Comparison of ENCODE assay signal across 34 cellular contexts in genomic region chr5:156189628-156190027, GRCh38.
"Had no signal": no experiment of that assay in that cellular context is flagged by ENCODE, and none has a peak within 500 bp of the region (broad histone marks: within the 10 kb centered on the region; RNA-seq: fewer than 3 reads in every experiment).

No MANE protein-coding gene starts in this region.

- DNase-seq: Karpas-422, Kasumi-1, MG63, MM.1S, MV-4-11, NCI-H1048, NCI-H1092, NCI-H1092 treated with DMSO at 0.1 percent for 48 hours, NCI-H1105, NCI-H1105 treated with DMSO at 0.1 percent for 48 hours, NCI-H1417 treated with DMSO at 0.1 percent for 48 hours, NCI-H1436, NCI-H1436 treated with DMSO at 0.1 percent for 48 hours, NCI-H146, NCI-H1694, NCI-H1694 treated with DMSO at 0.1 percent for 48 hours, NCI-H187, NCI-H187 treated with DMSO at 0.1 percent for 48 hours, NCI-H1930, NCI-H2029, NCI-H2029 treated with DMSO at 0.1 percent for 48 hours, NCI-H2081, NCI-H2081 treated with DMSO at 0.1 percent for 48 hours, NCI-H2107, NCI-H2171, NCI-H2171 treated with DMSO at 0.1 percent for 48 hours, NCI-H2227 treated with DMSO at 0.1 percent for 48 hours, NCI-H226, NCI-H345, NCI-H446, NCI-H446 treated with DMSO at 0.1 percent for 48 hours, NCI-H510A, NCI-H510A treated with DMSO at 0.1 percent for 48 hours, NCI-H524 had no signal

- H3K9me3 ChIP-seq: MG63 had no signal

- H3K4me3 ChIP-seq: MG63 had no signal
